18 cellular contexts compared by ENCODE assay signal in the genomic region with DNA sequence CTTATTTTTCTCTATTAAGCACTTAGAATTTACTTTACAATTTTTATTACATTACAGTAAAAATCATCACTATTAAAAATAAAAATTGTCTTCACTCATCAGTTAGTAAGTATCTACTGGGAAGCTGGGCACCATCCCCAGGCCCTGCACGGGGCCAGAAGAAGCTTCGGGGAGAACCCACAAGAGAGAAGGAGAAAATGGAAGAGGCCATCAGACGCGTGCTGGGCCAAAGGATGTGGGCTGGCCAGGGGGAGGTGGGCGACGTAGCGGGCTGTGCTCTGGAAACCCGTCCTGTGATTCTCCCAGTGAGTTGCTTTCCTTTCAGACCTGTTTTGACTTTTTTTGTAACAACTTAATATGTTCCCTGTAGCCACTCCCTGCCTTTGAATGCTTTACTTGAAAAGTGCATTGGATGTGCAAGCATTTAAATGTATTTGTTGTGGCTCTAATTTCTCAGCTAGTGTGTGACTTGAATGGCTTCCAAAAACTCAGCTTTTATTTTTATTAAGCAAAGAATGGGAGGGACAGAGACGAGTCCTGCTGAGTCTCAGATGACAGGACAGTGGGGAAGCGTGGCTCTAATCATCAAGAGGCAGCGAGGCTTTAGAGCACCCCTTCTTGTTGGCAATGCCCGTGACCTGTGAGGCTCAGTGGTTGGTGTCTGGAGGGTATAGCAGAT. TPM values are rescaled to one million over a fixed set of nuclear protein-coding genes. Genes with fewer than 3 reads are reported as not detected.
A peak's percentile ranks its signal among the peaks of the same experiment; 100 is the strongest.
DNase-seq lines count a peak whose midpoint lies in the region; ATAC-seq and TF ChIP-seq lines count a peak whose summit lies in the region.
"Had no signal": no experiment of that assay in that cellular context is flagged by ENCODE, and none has a peak within 500 bp of the region (broad histone marks: within the 10 kb centered on the region; RNA-seq: fewer than 3 reads in every experiment).

No MANE protein-coding gene starts in this region.

- TF ChIP-seq CTCF in LNCaP clone FGC (IDR thresholded peaks at IDR 0.05; ENCODE audit: control insufficient read depth, extremely low read depth, insufficient read depth) (no peak), astrocyte of the spinal cord (IDR thresholded peaks at IDR 0.05; ENCODE audit: low read depth, low read length) (no peak), prostate gland (IDR thresholded peaks at IDR 0.05) (no peak)

- H3K9me3 Mint-ChIP-seq in activated CD8-positive, alpha-beta memory T cell treated with anti-CD3 and anti-CD28 coated beads, Interleukin-2, amount 10 ng/mL, durations not matched to agents 7 days and 5 days (ENCODE audit: low read depth), result no peaks in the 10 kb centered on the region
- H3K9me3 Mint-ChIP-seq in activated CD4-positive, alpha-beta memory T cell treated with anti-CD3 and anti-CD28 coated beads, Interleukin-2, amount 10 ng/mL, durations not matched to agents 7 days and 5 days, result no peaks in the 10 kb centered on the region
- H3K9me3 Mint-ChIP-seq: activated B cell treated with CpG ODN at 0.5 μM for 24 hours; activated naive CD4-positive, alpha-beta T cell treated with anti-CD3 and anti-CD28 coated beads, Interleukin-2, amount 50 U/mL, for 24 hours; naive B cell had no signal

- peak overlapping the region in 1 of 2 donors; percentile 71 for H3K27ac ChIP-seq in prostate gland
- H3K27ac ChIP-seq: left lung had no signal

- no peak overlapping the region for H3K4me3 Mint-ChIP-seq in activated CD8-positive, alpha-beta memory T cell treated with anti-CD3 and anti-CD28 coated beads, Interleukin-2, amount 10 ng/mL, durations not matched to agents 7 days and 5 days
- H3K4me3 Mint-ChIP-seq in activated CD4-positive, alpha-beta memory T cell treated with anti-CD3 and anti-CD28 coated beads, Interleukin-2, amount 10 ng/mL, durations not matched to agents 7 days and 5 days, result no peak overlapping the region
- H3K4me3 Mint-ChIP-seq: activated B cell treated with CpG ODN at 0.5 μM for 24 hours; activated naive CD4-positive, alpha-beta T cell treated with anti-CD3 and anti-CD28 coated beads, Interleukin-2, amount 50 U/mL, for 24 hours had no signal

- no peak for DNase-seq in activated CD8-positive, alpha-beta memory T cell treated with anti-CD3 and anti-CD28 coated beads, Interleukin-2, amount 10 ng/mL, durations not matched to agents 7 days and 5 days
- DNase-seq in activated CD8-positive, alpha-beta memory T cell treated with anti-CD3 and anti-CD28 coated beads, Interleukin-2, amount 50 U/mL, for 4 hours, result no peak
- DNase-seq in LNCaP clone FGC (ENCODE audit: low read depth) (peak; percentile 84), astrocyte of the spinal cord (ENCODE audit: low read depth, low spot score) (peak; percentile 33), prostate gland (ENCODE audit: low spot score) (peak; percentile 44), nucleus accumbens (lab: John Stamatoyannopoulos, UW) (no peak), NCI-H146 (lab: John Stamatoyannopoulos, UW) (no peak)
- DNase-seq in activated CD4-positive, alpha-beta memory T cell treated with anti-CD3 and anti-CD28 coated beads, Interleukin-2, amount 10 ng/mL, durations not matched to agents 7 days and 5 days, result no peak
- DNase-seq: ACHN; activated B cell treated with CpG ODN at 0.5 μM for 24 hours; effector CD4-positive, alpha-beta T cell; MV-4-11; naive B cell; NCI-H2171; RPMI8226; stimulated activated CD4-positive, alpha-beta T cell treated with anti-CD3 and anti-CD28 coated beads, Interleukin-12 subunit alpha, Interleukin-12 subunit beta, amount 100 ng/mL, for 4 hours had no signal

- intact Hi-C loops in prostate gland (cut with DNase I), result no loop called here

- H3K27me3 ChIP-seq in prostate gland (replicated peaks; ENCODE audit: insufficient read depth), result no peaks in the 10 kb centered on the region
- H3K27me3 ChIP-seq: left lung had no signal

- no peaks in the 10 kb centered on the region for H3K9me3 ChIP-seq in prostate gland
- H3K9me3 ChIP-seq: left lung had no signal

- no peak for TF ChIP-seq POLR2A in prostate gland (IDR thresholded peaks at IDR 0.05)

- H3K4me3 ChIP-seq in LNCaP clone FGC (ENCODE audit: low read depth, low read length) (no peak overlapping the region), astrocyte of the spinal cord (ENCODE audit: low read depth, low read length) (no peak overlapping the region), prostate gland (no peak overlapping the region)
- H3K4me3 ChIP-seq: left lung had no signal

- no peaks in the 10 kb centered on the region for H3K36me3 ChIP-seq in prostate gland

- in situ Hi-C loops in astrocyte of the spinal cord (cut with HindIII; ENCODE audit: low sequenced_read_pairs), result no loop called here

- H3K36me3 Mint-ChIP-seq in activated CD8-positive, alpha-beta memory T cell treated with anti-CD3 and anti-CD28 coated beads, Interleukin-2, amount 10 ng/mL, durations not matched to agents 7 days and 5 days, result peaks cover 39% of the 10 kb centered on the region
- H3K36me3 Mint-ChIP-seq in activated CD4-positive, alpha-beta memory T cell treated with anti-CD3 and anti-CD28 coated beads, Interleukin-2, amount 10 ng/mL, durations not matched to agents 7 days and 5 days (ENCODE audit: low read depth), result peaks cover 65% of the 10 kb centered on the region

- H3K4me1 Mint-ChIP-seq in activated CD8-positive, alpha-beta memory T cell treated with anti-CD3 and anti-CD28 coated beads, Interleukin-2, amount 10 ng/mL, durations not matched to agents 7 days and 5 days, result peaks cover 34% of the 10 kb centered on the region
- H3K4me1 Mint-ChIP-seq in activated CD4-positive, alpha-beta memory T cell treated with anti-CD3 and anti-CD28 coated beads, Interleukin-2, amount 10 ng/mL, durations not matched to agents 7 days and 5 days, result peaks cover 33% of the 10 kb centered on the region

- H3K27me3 Mint-ChIP-seq in activated CD8-positive, alpha-beta memory T cell treated with anti-CD3 and anti-CD28 coated beads, Interleukin-2, amount 10 ng/mL, durations not matched to agents 7 days and 5 days, result no peaks in the 10 kb centered on the region
- H3K27me3 Mint-ChIP-seq in activated CD4-positive, alpha-beta memory T cell treated with anti-CD3 and anti-CD28 coated beads, Interleukin-2, amount 10 ng/mL, durations not matched to agents 7 days and 5 days, result no peaks in the 10 kb centered on the region
- H3K27me3 Mint-ChIP-seq: activated B cell treated with CpG ODN at 0.5 μM for 24 hours; activated naive CD4-positive, alpha-beta T cell treated with anti-CD3 and anti-CD28 coated beads, Interleukin-2, amount 50 U/mL, for 24 hours; naive B cell had no signal

- no peak for ATAC-seq in activated CD8-positive, alpha-beta memory T cell treated with anti-CD3 and anti-CD28 coated beads, Interleukin-2, amount 10 ng/mL, durations not matched to agents 7 days and 5 days
- ATAC-seq: left lung had no signal

- peaks cover 6% of the 10 kb centered on the region for H3K4me1 ChIP-seq in prostate gland (replicated peaks)

- CTCF ChIA-PET in activated CD8-positive, alpha-beta memory T cell treated with anti-CD3 and anti-CD28 coated beads, Interleukin-2, amount 10 ng/mL, durations not matched to agents 7 days and 5 days (lab: Charles Lee), result interaction anchor here (3.0 kb wide), 1 partner anchor 50 kb away, joined by 15 read pairs; no protein-coding TSS in a partner anchor
- CTCF ChIA-PET in activated CD4-positive, alpha-beta memory T cell treated with anti-CD3 and anti-CD28 coated beads, Interleukin-2, amount 10 ng/mL, durations not matched to agents 7 days and 5 days (lab: Charles Lee), result interaction anchor here (1.3 to 2.6 kb wide), 4 partner anchors 25 to 50 kb away, joined by 3 to 9 read pairs (median 6); no protein-coding TSS in a partner anchor

- H3K27ac Mint-ChIP-seq in activated CD8-positive, alpha-beta memory T cell treated with anti-CD3 and anti-CD28 coated beads, Interleukin-2, amount 10 ng/mL, durations not matched to agents 7 days and 5 days, result peak overlapping the region; percentile 19
- H3K27ac Mint-ChIP-seq in activated CD4-positive, alpha-beta memory T cell treated with anti-CD3 and anti-CD28 coated beads, Interleukin-2, amount 10 ng/mL, durations not matched to agents 7 days and 5 days, result no peak overlapping the region
- H3K27ac Mint-ChIP-seq: activated naive CD4-positive, alpha-beta T cell treated with anti-CD3 and anti-CD28 coated beads, Interleukin-2, amount 50 U/mL, for 24 hours had no signal

- POLR2A ChIA-PET in activated CD4-positive, alpha-beta memory T cell treated with anti-CD3 and anti-CD28 coated beads, Interleukin-2, amount 10 ng/mL, durations not matched to agents 7 days and 5 days (lab: Charles Lee), result interaction anchor here (1.9 kb wide), 1 partner anchor 38 kb away, joined by 6 read pairs; the partner anchor contains the start of gene SYNE3

- 36% methylated on average over 12 of the region's 12 CpGs for WGBS in prostate gland

RNA-seq across cellular contexts. Expression of gene SYNE3, which starts 38.9 kb away (rescaled TPM):
- 10 to 100 TPM; 65.8 to 81.6 TPM for total RNA-seq in activated CD8-positive, alpha-beta memory T cell treated with anti-CD3 and anti-CD28 coated beads, Interleukin-2, amount 10 ng/mL, durations not matched to agents 7 days and 5 days
- total RNA-seq in prostate gland, result 10 to 100 TPM in 1 of 2 donors, 1 to 10 TPM in 1; 3.4 to 29.5 TPM
- total RNA-seq in activated CD4-positive, alpha-beta memory T cell treated with anti-CD3 and anti-CD28 coated beads, Interleukin-2, amount 10 ng/mL, durations not matched to agents 7 days and 5 days, result 10 to 100 TPM; 86.2 to 89.5 TPM

RNA-seq across cellular contexts. Expression of gene GLRX5, which starts 57.3 kb away (rescaled TPM):
- 10 to 100 TPM; 36.4 to 48.5 TPM for total RNA-seq in activated CD8-positive, alpha-beta memory T cell treated with anti-CD3 and anti-CD28 coated beads, Interleukin-2, amount 10 ng/mL, durations not matched to agents 7 days and 5 days
- total RNA-seq in prostate gland, result 10 to 100 TPM; 56.2 to 93.0 TPM
- 10 to 100 TPM; 30.4 to 34.5 TPM for total RNA-seq in activated CD4-positive, alpha-beta memory T cell treated with anti-CD3 and anti-CD28 coated beads, Interleukin-2, amount 10 ng/mL, durations not matched to agents 7 days and 5 days

Comparison
In these comparisons a context has a peak if more than half of its experiments do, and no peak if none do; other contexts are left out.
1. DNase-seq: peak in LNCaP clone FGC (single experiment), astrocyte of the spinal cord (single experiment) and prostate gland (single experiment); none in activated CD8-positive, alpha-beta memory T cell treated with anti-CD3 and anti-CD28 coated beads, Interleukin-2, amount 10 ng/mL, durations not matched to agents 7 days and 5 days (single experiment), activated CD8-positive, alpha-beta memory T cell treated with anti-CD3 and anti-CD28 coated beads, Interleukin-2, amount 50 U/mL, for 4 hours (single experiment), activated CD4-positive, alpha-beta memory T cell treated with anti-CD3 and anti-CD28 coated beads, Interleukin-2, amount 10 ng/mL, durations not matched to agents 7 days and 5 days (single experiment), nucleus accumbens (0 of 56) and NCI-H146 (single experiment).